Comparison of ENCODE assay signal across 9 cellular contexts in the genomic region with DNA sequence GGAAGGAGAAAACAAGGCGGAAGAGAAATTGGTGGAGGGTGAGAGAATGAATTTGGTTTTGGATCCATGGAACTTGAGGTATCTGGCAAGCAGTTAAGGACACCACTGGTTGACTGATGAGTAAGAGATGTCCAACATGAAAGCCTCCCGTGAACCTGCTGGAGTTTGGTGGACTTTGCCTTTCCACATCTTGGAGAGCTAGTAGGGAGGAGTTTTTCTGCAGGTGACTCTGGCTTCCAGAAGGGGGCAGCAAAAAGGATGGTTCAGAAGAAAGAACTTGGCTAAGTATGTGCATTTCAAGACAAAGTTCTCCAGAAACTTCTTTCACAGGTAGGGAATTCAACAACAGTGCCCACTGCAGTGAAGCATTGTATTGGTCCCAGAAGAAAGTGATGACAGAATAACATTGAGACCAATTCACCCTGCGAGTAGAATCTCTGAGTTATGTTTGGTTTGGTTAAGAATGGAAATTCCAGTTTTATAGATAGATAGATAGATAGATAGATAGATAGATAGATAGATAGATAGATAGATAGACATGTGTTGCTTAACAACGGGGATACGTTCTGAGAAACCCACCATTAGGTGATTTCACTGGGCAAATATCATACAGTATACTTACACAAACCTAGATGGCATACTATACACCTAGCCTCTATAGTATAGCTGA. TPM values are rescaled to one million over a fixed set of nuclear protein-coding genes. Genes with fewer than 3 reads are reported as not detected.
A peak's percentile ranks its signal among the peaks of the same experiment; 100 is the strongest.
DNase-seq lines count a peak whose midpoint lies in the region; ATAC-seq, FAIRE-seq and TF ChIP-seq lines count a peak whose summit lies in the region.
"Had no signal": no experiment of that assay in that cellular context is flagged by ENCODE, and none has a peak within 500 bp of the region (broad histone marks: within the 10 kb centered on the region; RNA-seq: fewer than 3 reads in every experiment).

No MANE protein-coding gene starts in this region.

- no peak for ATAC-seq in HG03442 (IDR thresholded peaks at IDR 0.05; ENCODE audit: unreplicated experiment)

- H3K4me1 ChIP-seq in kidney (ENCODE audit: control insufficient read depth in 1 of 2, insufficient read depth in 1 of 2, low read depth in 1 of 2, low read length in 2 of 2) = no peaks in the 10 kb centered on the region
- H3K4me1 ChIP-seq: parathyroid adenoma had no signal

- peak; percentile 7 for DNase-seq in activated CD4-positive, alpha-beta T cell treated with anti-CD3 and anti-CD28 coated beads for 48 hours
- no peak for DNase-seq in activated CD4-positive, alpha-beta T cell treated with anti-CD3 and anti-CD28 coated beads, Interleukin-2, amount 50 U/mL, for 4 hours
- DNase-seq in HT1080 (ENCODE audit: low read depth) = peak; percentile 31
- peak; percentile 22 for DNase-seq in WERI-Rb-1
- DNase-seq in kidney = no peak
- DNase-seq in stimulated activated CD4-positive, alpha-beta T cell treated with anti-CD3 and anti-CD28 coated beads, Interleukin-12 subunit alpha, Interleukin-12 subunit beta, amount 100 ng/mL, for 4 hours = no peak
- DNase-seq in activated T-cell treated with anti-CD3 and anti-CD28 coated beads for 4 hours = no peak

- no peaks in the 10 kb centered on the region for H3K36me3 ChIP-seq in WERI-Rb-1
- H3K36me3 ChIP-seq in kidney (ENCODE audit: control insufficient read depth in 1 of 2, insufficient read depth in 2 of 2, low read length in 2 of 2) = no peaks in the 10 kb centered on the region

- H3K4me3 ChIP-seq in WERI-Rb-1 (ENCODE audit: low read depth, low read length) (no peak overlapping the region), kidney (ENCODE audit: low read length in 2 of 2) (no peak overlapping the region)

- FAIRE-seq in kidney (lab: Jason Lieb, UNC) = no peak

- peak; percentile 65 for TF ChIP-seq CTCF in WERI-Rb-1 (IDR thresholded peaks at IDR 0.05; ENCODE audit: low read depth, low read length)
- peak; percentile 35 for TF ChIP-seq CTCF in kidney (IDR thresholded peaks at IDR 0.05; ENCODE audit: borderline replicate concordance, extremely low read depth, insufficient read depth)

- H3K9me3 ChIP-seq in WERI-Rb-1 (ENCODE audit: severe bottlenecking) (peaks cover 2% of the 10 kb centered on the region), kidney (ENCODE audit: control insufficient read depth in 1 of 2, low read length in 2 of 2) (no peaks in the 10 kb centered on the region)

- no peak overlapping the region for H3K9ac ChIP-seq in kidney (ENCODE audit: low read length in 2 of 2)
- H3K9ac ChIP-seq: parathyroid adenoma had no signal

- H3K27ac ChIP-seq in WERI-Rb-1 (no peak overlapping the region), kidney (ENCODE audit: low read depth in 2 of 2, low read length in 2 of 2) (no peak overlapping the region)
- H3K27ac ChIP-seq: parathyroid adenoma had no signal

- no peaks in the 10 kb centered on the region for H3K27me3 ChIP-seq in WERI-Rb-1 (ENCODE audit: insufficient read depth, low read depth, severe bottlenecking)

- intact Hi-C loops in kidney (cut with DNase I) = no loop called here

RNA-seq across cellular contexts. Expression of gene DCDC1, which starts 28.5 kb away (rescaled TPM):
- total RNA-seq in HT1080 (2014; rRNA removed; shearing (Covaris generic)) = not detected in 2 replicates
- polyA plus RNA-seq in HT1080 (2015; cell fraction: cytosol; rRNA removed) = 0.09 TPM in 1 of 2 replicates, not detected in the other
- not detected in 2 replicates for polyA plus RNA-seq in HT1080 (2015; cell fraction: nucleus; rRNA removed)
- 6.6 TPM for total RNA-seq in kidney
- polyA plus RNA-seq in kidney (ENCODE audit: insufficient read depth, low read depth, low replicate concordance) = 0.39 TPM

RNA-seq across cellular contexts. Expression of gene DNAJC24, which starts 28.6 kb away (rescaled TPM):
- 9.4 and 12.0 TPM in 2 replicates for total RNA-seq in HT1080 (2014; rRNA removed; shearing (Covaris generic))
- 18.7 and 21.3 TPM in 2 replicates for polyA plus RNA-seq in HT1080 (2015; cell fraction: cytosol; rRNA removed)
- 22.5 and 22.9 TPM in 2 replicates for polyA plus RNA-seq in HT1080 (2015; cell fraction: nucleus; rRNA removed)
- total RNA-seq in kidney = 15.2 TPM
- 5.7 TPM for polyA plus RNA-seq in kidney (ENCODE audit: insufficient read depth, low read depth, low replicate concordance)

Comparison
In these comparisons a context has a peak if more than half of its experiments do, and no peak if none do; other contexts are left out.
1. DNase-seq: peak in activated CD4-positive, alpha-beta T cell treated with anti-CD3 and anti-CD28 coated beads for 48 hours (single experiment), HT1080 (single experiment) and WERI-Rb-1 (single experiment); none in activated CD4-positive, alpha-beta T cell treated with anti-CD3 and anti-CD28 coated beads, Interleukin-2, amount 50 U/mL, for 4 hours (0 of 2), kidney (single experiment), stimulated activated CD4-positive, alpha-beta T cell treated with anti-CD3 and anti-CD28 coated beads, Interleukin-12 subunit alpha, Interleukin-12 subunit beta, amount 100 ng/mL, for 4 hours (single experiment) and activated T-cell treated with anti-CD3 and anti-CD28 coated beads for 4 hours (single experiment).